In genomic region chr3:187064210-187065115, GRCh38 we compare ENCODE assay signal across 8 cellular contexts.
DNase-seq lines count a peak whose midpoint lies in the region; ATAC-seq and TF ChIP-seq lines count a peak whose summit lies in the region.

No MANE protein-coding gene starts in this region.

- H3K4me3 ChIP-seq in upper lobe of left lung = peak overlapping the region in 2 of 4 donors; percentile 3 to 10

- no peak for TF ChIP-seq POLR2A in upper lobe of left lung (IDR thresholded peaks at IDR 0.05)

- peaks cover 60% of the 10 kb centered on the region for H3K4me1 Mint-ChIP-seq in activated naive CD4-positive, alpha-beta T cell treated with anti-CD3 and anti-CD28 coated beads, Interleukin-2, amount 10 ng/mL, durations not matched to agents 7 days and 5 days
- peaks cover 35% of the 10 kb centered on the region for H3K4me1 Mint-ChIP-seq in endothelial cell (ENCODE audit: unreplicated experiment)

- H3K27me3 Mint-ChIP-seq in activated naive CD4-positive, alpha-beta T cell treated with anti-CD3 and anti-CD28 coated beads, Interleukin-2, amount 10 ng/mL, durations not matched to agents 7 days and 5 days = no peaks in the 10 kb centered on the region
- no peaks in the 10 kb centered on the region for H3K27me3 Mint-ChIP-seq in endothelial cell (ENCODE audit: unreplicated experiment)

- H3K36me3 ChIP-seq in KOPT-K1 (ENCODE audit: insufficient read depth, low read length) = peaks cover 35% of the 10 kb centered on the region
- H3K36me3 ChIP-seq in upper lobe of left lung = no peaks in the 10 kb centered on the region

- CTCF ChIA-PET in activated naive CD4-positive, alpha-beta T cell treated with anti-CD3 and anti-CD28 coated beads, Interleukin-2, amount 10 ng/mL, durations not matched to agents 7 days and 5 days (lab: Charles Lee) = interaction anchor here (0.8 to 3.3 kb wide), 4 partner anchors 14 to 215 kb away, joined by 3 to 12 read pairs (median 5); no protein-coding TSS in a partner anchor

- ATAC-seq in upper lobe of left lung (ENCODE audit: low FRiP score in 2 of 2) = peak; percentile 23 to 34

- peaks cover 78% of the 10 kb centered on the region for H3K36me3 Mint-ChIP-seq in activated naive CD4-positive, alpha-beta T cell treated with anti-CD3 and anti-CD28 coated beads, Interleukin-2, amount 10 ng/mL, durations not matched to agents 7 days and 5 days
- H3K36me3 Mint-ChIP-seq in endothelial cell (ENCODE audit: low read depth, unreplicated experiment) = peaks cover 12% of the 10 kb centered on the region

- no peaks in the 10 kb centered on the region for H3K9me3 Mint-ChIP-seq in activated naive CD4-positive, alpha-beta T cell treated with anti-CD3 and anti-CD28 coated beads, Interleukin-2, amount 10 ng/mL, durations not matched to agents 7 days and 5 days
- H3K9me3 Mint-ChIP-seq in endothelial cell (ENCODE audit: unreplicated experiment) = no peaks in the 10 kb centered on the region

- peaks cover 6 to 30% (median 18%) of the 10 kb centered on the region in 4 donors for H3K4me1 ChIP-seq in upper lobe of left lung

- DNase-seq in activated naive CD4-positive, alpha-beta T cell treated with anti-CD3 and anti-CD28 coated beads, Interleukin-2, amount 10 ng/mL, durations not matched to agents 7 days and 5 days = no peak
- DNase-seq in activated naive CD4-positive, alpha-beta T cell treated with Interleukin-2 at 50 U/mL for 16 hours = no peak
- DNase-seq in endothelial cell (ENCODE audit: low spot score) (peak; percentile 10), upper lobe of left lung (peak in 1 of 2 donors; percentile 47), NCI-H1436 (lab: John Stamatoyannopoulos, UW) (no peak), pons (ENCODE audit: low spot score) (no peak)
- no peak for DNase-seq in activated CD4-positive, alpha-beta T cell treated with anti-CD3 and anti-CD28 coated beads, Interleukin-2, amount 50 U/mL, for 48 hours

- H3K27ac ChIP-seq in KOPT-K1 (ENCODE audit: low read depth, low read length, poor library complexity, severe bottlenecking) (peak overlapping the region; percentile 52), upper lobe of left lung (peak overlapping the region; percentile 54 to 77 (median 72))

- H3K9me3 ChIP-seq in KOPT-K1 (ENCODE audit: insufficient read depth, low read length, poor library complexity, severe bottlenecking) = no peaks in the 10 kb centered on the region
- no peaks in the 10 kb centered on the region for H3K9me3 ChIP-seq in upper lobe of left lung

- no peak for TF ChIP-seq EP300 in upper lobe of left lung (IDR thresholded peaks at IDR 0.05)

- TF ChIP-seq CTCF in endothelial cell (IDR thresholded peaks at IDR 0.05; ENCODE audit: unreplicated experiment) = no peak
- no peak for TF ChIP-seq CTCF in upper lobe of left lung (IDR thresholded peaks at IDR 0.05)

- H3K4me3 Mint-ChIP-seq in activated naive CD4-positive, alpha-beta T cell treated with anti-CD3 and anti-CD28 coated beads, Interleukin-2, amount 10 ng/mL, durations not matched to agents 7 days and 5 days = no peak overlapping the region
- H3K4me3 Mint-ChIP-seq in endothelial cell (ENCODE audit: unreplicated experiment) = no peak overlapping the region

- H3K27ac Mint-ChIP-seq in activated naive CD4-positive, alpha-beta T cell treated with anti-CD3 and anti-CD28 coated beads, Interleukin-2, amount 10 ng/mL, durations not matched to agents 7 days and 5 days = peak overlapping the region; percentile 85
- H3K27ac Mint-ChIP-seq in endothelial cell (ENCODE audit: unreplicated experiment) = peak overlapping the region; percentile 78

- no peaks in the 10 kb centered on the region for H3K27me3 ChIP-seq in upper lobe of left lung

- WGBS in upper lobe of left lung, 2 donors = 66 to 68% methylated on average over 12 of the region's 12 CpGs
